Comparison of ENCODE assay signal across 10 cellular contexts in the genomic region with DNA sequence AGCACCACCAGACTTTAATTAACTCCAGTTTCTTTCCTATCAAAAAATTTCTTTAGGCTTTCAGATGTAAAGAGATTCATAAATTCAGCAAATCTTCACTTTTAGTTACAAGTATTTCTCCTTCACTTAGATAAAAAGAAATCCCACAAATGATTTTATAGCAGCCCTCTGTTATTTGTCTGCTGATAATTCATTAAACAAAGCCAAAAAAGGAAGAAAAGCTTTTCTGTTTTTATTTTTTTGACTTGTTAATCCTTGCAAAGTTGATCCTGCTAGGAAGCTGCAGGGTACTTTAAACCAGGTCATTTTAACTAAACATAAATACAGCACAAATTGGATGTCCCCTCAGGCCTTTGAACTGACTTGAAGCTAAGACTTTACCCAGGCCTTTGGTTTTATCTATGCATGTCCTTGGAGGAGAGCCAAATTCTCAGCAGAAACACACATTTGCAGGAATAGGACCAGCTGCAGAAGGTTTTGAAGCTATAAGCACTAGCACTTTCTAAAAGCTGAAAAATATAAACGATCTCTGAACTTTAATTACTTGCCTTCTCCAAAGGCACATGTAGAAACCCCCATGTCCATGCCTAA. TPM values are rescaled to one million over a fixed set of nuclear protein-coding genes. Genes with fewer than 3 reads are reported as not detected.
DNase-seq lines count a peak whose midpoint lies in the region; FAIRE-seq and TF ChIP-seq lines count a peak whose summit lies in the region.
"Had no signal": no experiment of that assay in that cellular context is flagged by ENCODE, and none has a peak within 500 bp of the region (broad histone marks: within the 10 kb centered on the region; RNA-seq: fewer than 3 reads in every experiment).

No MANE protein-coding gene starts in this region.

- H3K14ac ChIP-seq in mesenchymal stem cell (ENCODE audit: low read length in 2 of 2) (no peak overlapping the region), trophoblast cell (ENCODE audit: low read length) (no peak overlapping the region)

- no peak overlapping the region for H3K9ac ChIP-seq in adipocyte (ENCODE audit: low read length)
- no peak overlapping the region for H3K9ac ChIP-seq in mesenchymal stem cell (ENCODE audit: low read length)
- H3K9ac ChIP-seq in trophoblast cell (ENCODE audit: low read length): no peak overlapping the region

- 0% methylated on average over 1 of the region's 1 CpG for WGBS in mesenchymal stem cell
- no CpG with 5 or more reads among the region's 1 CpG for WGBS in trophoblast cell (ENCODE audit: extremely low coverage, insufficient coverage, insufficient read length)

- no peak overlapping the region for H3K4me2 ChIP-seq in mesenchymal stem cell (ENCODE audit: low read length, poor library complexity, severe bottlenecking)
- H3K4me2 ChIP-seq in trophoblast cell (ENCODE audit: low read length): no peak overlapping the region

- no peak overlapping the region for H3K18ac ChIP-seq in mesenchymal stem cell (ENCODE audit: low read depth in 1 of 2, low read length in 2 of 2)
- no peak overlapping the region for H3K18ac ChIP-seq in trophoblast cell (ENCODE audit: low read length)

- H2BK5ac ChIP-seq in mesenchymal stem cell (ENCODE audit: low read depth, low read length, poor library complexity, severe bottlenecking): no peak overlapping the region
- no peak overlapping the region for H2BK5ac ChIP-seq in trophoblast cell (ENCODE audit: low read depth, low read length, poor library complexity)

- H3K23ac ChIP-seq in mesenchymal stem cell (ENCODE audit: low read length in 2 of 2) (no peak overlapping the region), trophoblast cell (ENCODE audit: low read length) (no peak overlapping the region)

- no peak overlapping the region for H2AFZ ChIP-seq in mesenchymal stem cell (ENCODE audit: low read depth, low read length)
- no peak overlapping the region for H2AFZ ChIP-seq in trophoblast cell (ENCODE audit: insufficient read depth, low read length, poor library complexity)

- FAIRE-seq in HTR-8/SVneo (lab: Jason Lieb, UNC): no peak
- FAIRE-seq in D721Med (lab: Jason Lieb, UNC): no peak
- FAIRE-seq: GM12878 had no signal

- H3K79me1 ChIP-seq in mesenchymal stem cell (replicated peaks; ENCODE audit: low read length, poor library complexity, severe bottlenecking) (no peaks in the 10 kb centered on the region), trophoblast cell (ENCODE audit: low read length) (peaks cover 4% of the 10 kb centered on the region)

- TF ChIP-seq CTCF in D721Med (IDR thresholded peaks at IDR 0.05; ENCODE audit: insufficient read depth, missing control alignments): no peak

- H3K36me3 ChIP-seq in adipocyte (ENCODE audit: control insufficient read depth, insufficient read depth, low read length, severe bottlenecking) (no peaks in the 10 kb centered on the region), mesenchymal stem cell (ENCODE audit: control insufficient read depth in 1 of 2, insufficient read depth in 2 of 2, low read depth in 1 of 2, low read length in 2 of 2) (no peaks in the 10 kb centered on the region), trophoblast cell (ENCODE audit: control insufficient read depth in 1 of 2, insufficient read depth in 2 of 2, low read length in 2 of 2) (no peaks in the 10 kb centered on the region)

- H2AK5ac ChIP-seq in mesenchymal stem cell (ENCODE audit: low read length, severe bottlenecking): no peak overlapping the region
- no peak overlapping the region for H2AK5ac ChIP-seq in trophoblast cell (ENCODE audit: low read length)

- DNase-seq in Ammon's horn (ENCODE audit: low spot score): peak; percentile 20
- DNase-seq in HTR-8/SVneo (ENCODE audit: insufficient read length, low spot score): peak; percentile 5
- peak; percentile 81 for DNase-seq in adipocyte (ENCODE audit: low read depth)
- DNase-seq in mesenchymal stem cell: peak; percentile 83
- no peak for DNase-seq in D721Med (ENCODE audit: insufficient read length, low spot score)
- DNase-seq in DMS53 treated with DMSO at 0.1 percent for 48 hours (lab: John Stamatoyannopoulos, UW; ENCODE audit: unreplicated experiment): no peak
- DNase-seq in trophoblast cell: no peak
- no peak for DNase-seq in cortex of kidney (lab: John Stamatoyannopoulos, UW)
- DNase-seq: activated B cell treated with CpG ODN at 0.5 μM for 24 hours had no signal

- H3K79me2 ChIP-seq in trophoblast cell (ENCODE audit: control insufficient read depth, insufficient read depth, low read length, poor library complexity): no peaks in the 10 kb centered on the region

- no peak overlapping the region for H3K4ac ChIP-seq in mesenchymal stem cell (ENCODE audit: low read depth in 1 of 2, low read length in 2 of 2)
- H3K4ac ChIP-seq in trophoblast cell (ENCODE audit: low read depth, low read length): no peak overlapping the region

- H2BK15ac ChIP-seq in mesenchymal stem cell (ENCODE audit: low read depth, poor library complexity, severe bottlenecking): no peak overlapping the region

- H3K4me3 ChIP-seq in adipocyte (ENCODE audit: low read length) (no peak overlapping the region), mesenchymal stem cell (ENCODE audit: insufficient read depth in 1 of 2, low read depth in 1 of 2, low read length in 2 of 2) (no peak overlapping the region), trophoblast cell (ENCODE audit: low read depth, low read length) (no peak overlapping the region)
- H3K4me3 ChIP-seq: GM12878 had no signal

- no peak overlapping the region for H4K8ac ChIP-seq in mesenchymal stem cell (ENCODE audit: low read length)
- H4K8ac ChIP-seq in trophoblast cell (ENCODE audit: low read depth, low read length): no peak overlapping the region

- H3K27me3 ChIP-seq in adipocyte (replicated peaks; ENCODE audit: control insufficient read depth, insufficient read depth, low read length) (no peaks in the 10 kb centered on the region), mesenchymal stem cell (ENCODE audit: control insufficient read depth in 1 of 2, insufficient read depth in 1 of 2, low read length in 2 of 2) (no peaks in the 10 kb centered on the region), trophoblast cell (ENCODE audit: insufficient read depth, low read length) (no peaks in the 10 kb centered on the region)

- H2BK12ac ChIP-seq in mesenchymal stem cell (ENCODE audit: low read length in 2 of 2) (no peak overlapping the region), trophoblast cell (ENCODE audit: low read length) (no peak overlapping the region)

- H2BK120ac ChIP-seq in mesenchymal stem cell (ENCODE audit: low read depth, low read length): no peak overlapping the region
- H2BK120ac ChIP-seq in trophoblast cell (ENCODE audit: insufficient read depth, low read length, poor library complexity): no peak overlapping the region

- peaks cover 19% of the 10 kb centered on the region for H3K4me1 ChIP-seq in adipocyte (ENCODE audit: control insufficient read depth, insufficient read depth, low read length)
- no peaks in the 10 kb centered on the region for H3K4me1 ChIP-seq in mesenchymal stem cell (ENCODE audit: control insufficient read depth, insufficient read depth, low read depth, low read length)
- H3K4me1 ChIP-seq in trophoblast cell (ENCODE audit: control insufficient read depth in 1 of 2, insufficient read depth in 2 of 2, low read length in 2 of 2): peaks cover 2 to 5% of the 10 kb centered on the region in 2 experiments

- H4K91ac ChIP-seq in mesenchymal stem cell (ENCODE audit: low read length): no peak overlapping the region
- no peak overlapping the region for H4K91ac ChIP-seq in trophoblast cell (ENCODE audit: low read depth, low read length)

- H3K9me3 ChIP-seq in adipocyte (ENCODE audit: control insufficient read depth, low read length) (no peaks in the 10 kb centered on the region), mesenchymal stem cell (ENCODE audit: control insufficient read depth, low read length) (no peaks in the 10 kb centered on the region), trophoblast cell (ENCODE audit: insufficient read depth, low read depth, low read length) (no peaks in the 10 kb centered on the region)

- H3K27ac ChIP-seq in mesenchymal stem cell (ENCODE audit: low read length, poor library complexity, severe bottlenecking): no peak overlapping the region
- H3K27ac ChIP-seq in trophoblast cell (ENCODE audit: low read depth, low read length): no peak overlapping the region

- no peak overlapping the region for H4K12ac ChIP-seq in trophoblast cell (ENCODE audit: low read depth, low read length)

RNA-seq across cellular contexts. Expression of a gene that starts 57.5 kb away (rescaled TPM):
- polyA plus RNA-seq in mesenchymal stem cell (2013, experiment 1 of 2): 160 TPM
- polyA plus RNA-seq in mesenchymal stem cell (2013, experiment 2 of 2): 161 TPM
- polyA plus RNA-seq in trophoblast cell (2013): 24.3 and 26.5 TPM in 2 replicates

Comparison
In these comparisons a context has a peak if more than half of its experiments do, and no peak if none do; other contexts are left out.
1. DNase-seq: peak in Ammon's horn (single experiment), HTR-8/SVneo (single experiment), adipocyte (single experiment) and mesenchymal stem cell (single experiment); none in D721Med (single experiment), DMS53 treated with DMSO at 0.1 percent for 48 hours (single experiment), trophoblast cell (0 of 2) and cortex of kidney (single experiment).